Comparison of ENCODE assay signal across 1 cellular context in the genomic region with DNA sequence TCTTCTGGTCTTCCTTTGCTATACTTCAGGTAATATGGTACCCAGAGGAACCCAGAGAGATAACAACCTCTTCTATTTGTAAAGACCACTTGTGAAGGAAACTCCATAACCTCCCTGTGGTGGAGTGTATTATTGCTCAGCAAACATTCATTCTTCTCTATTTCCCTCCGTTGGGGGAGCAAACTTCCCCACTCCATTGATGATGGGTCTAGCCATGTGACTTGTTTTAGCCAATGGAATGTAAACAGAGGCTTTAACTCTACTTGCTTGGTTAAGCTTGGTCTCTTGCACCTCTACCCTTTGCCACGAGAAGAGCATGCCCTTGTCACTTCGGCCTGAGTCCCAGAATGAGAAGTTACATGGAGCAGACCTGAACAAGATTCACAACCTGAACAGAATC.
TF ChIP-seq lines count a peak whose summit lies in the region.

No MANE protein-coding gene starts in this region.

TF ChIP-seq in K562, 482 proteins besides CTCF, POLR2A, EP300 and RAD21 (continued from another document):
- TF ChIP-seq CSDE1 (IDR thresholded peaks at IDR 0.05) (no peak), RFX1 (IDR thresholded peaks at IDR 0.05) (no peak), ZNF79 (CRISPR knock-in tag; IDR thresholded peaks at IDR 0.05; ENCODE audit: low read depth) (no peak), ZNF12 (CRISPR knock-in tag; IDR thresholded peaks at IDR 0.05) (no peak), NFYB (IDR thresholded peaks at IDR 0.05; ENCODE audit: extremely low read depth, insufficient read length) (peak; percentile 9), NRF1 (conservative IDR thresholded peaks at IDR 0.05 in 1 of 2, IDR thresholded peaks at IDR 0.05 in 1 of 2) (no peak), SIN3A (IDR thresholded peaks at IDR 0.05; ENCODE audit: borderline replicate concordance in 2 of 2, control insufficient read depth in 1 of 2, low read depth in 2 of 2, low read length in 2 of 2) (no peak), ZBTB1 (CRISPR knock-in tag; IDR thresholded peaks at IDR 0.05; ENCODE audit: borderline replicate concordance, low read depth) (no peak), ELF4 (CRISPR knock-in tag; IDR thresholded peaks at IDR 0.05) (no peak)
- TF ChIP-seq, protein P1, sequence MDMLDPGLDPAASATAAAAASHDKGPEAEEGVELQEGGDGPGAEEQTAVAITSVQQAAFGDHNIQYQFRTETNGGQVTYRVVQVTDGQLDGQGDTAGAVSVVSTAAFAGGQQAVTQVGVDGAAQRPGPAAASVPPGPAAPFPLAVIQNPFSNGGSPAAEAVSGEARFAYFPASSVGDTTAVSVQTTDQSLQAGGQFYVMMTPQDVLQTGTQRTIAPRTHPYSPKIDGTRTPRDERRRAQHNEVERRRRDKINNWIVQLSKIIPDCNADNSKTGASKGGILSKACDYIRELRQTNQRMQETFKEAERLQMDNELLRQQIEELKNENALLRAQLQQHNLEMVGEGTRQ (CRISPR knock-in tag; IDR thresholded peaks at IDR 0.05) = peak; percentile 74
